ENCODE assay signal across 9 cellular contexts in genomic region chr14:78005325-78005724, GRCh38.
DNase-seq lines count a peak whose midpoint lies in the region; ATAC-seq and TF ChIP-seq lines count a peak whose summit lies in the region.
"Had no signal": no experiment of that assay in that cellular context is flagged by ENCODE, and none has a peak within 500 bp of the region (broad histone marks: within the 10 kb centered on the region; RNA-seq: fewer than 3 reads in every experiment).

No MANE protein-coding gene starts in this region.

- H2AFZ ChIP-seq in GM23248 = no peak overlapping the region

- H3K27me3 ChIP-seq in GM23248 (replicated peaks; ENCODE audit: insufficient read depth) (no peaks in the 10 kb centered on the region), HAP-1 (ENCODE audit: low read depth) (no peaks in the 10 kb centered on the region), right atrium auricular region (no peaks in the 10 kb centered on the region)

- H3K36me3 ChIP-seq in GM23248 (ENCODE audit: low read depth) = no peaks in the 10 kb centered on the region
- no peaks in the 10 kb centered on the region for H3K36me3 ChIP-seq in HAP-1 (replicated peaks)
- no peaks in the 10 kb centered on the region for H3K36me3 ChIP-seq in right atrium auricular region

- H3K4me1 ChIP-seq in GM23248 (ENCODE audit: insufficient read depth) = peaks cover 3% of the 10 kb centered on the region; the same call in 1 of the 2 replicates
- H3K4me1 ChIP-seq in HAP-1 = no peaks in the 10 kb centered on the region
- no peaks in the 10 kb centered on the region for H3K4me1 ChIP-seq in right atrium auricular region

- no peaks in the 10 kb centered on the region for H3F3A ChIP-seq in GM23248 (ENCODE audit: insufficient read depth)

- no peak overlapping the region for H3K27ac ChIP-seq in GM23248
- H3K27ac ChIP-seq in right atrium auricular region = no peak overlapping the region

- TF ChIP-seq CTCF in fibroblast of mammary gland (conservative IDR thresholded peaks at IDR 0.05; ENCODE audit: control insufficient read depth, insufficient read depth, low read depth, low read length) = no peak
- no peak for TF ChIP-seq CTCF in right atrium auricular region (IDR thresholded peaks at IDR 0.05)

- no peaks in the 10 kb centered on the region for H3K9me2 ChIP-seq in GM23248 (ENCODE audit: insufficient read depth)

- H3K4me3 ChIP-seq in GM23248 (no peak overlapping the region), fibroblast of mammary gland (ENCODE audit: control insufficient read depth, low read depth, low read length) (no peak overlapping the region), HAP-1 (no peak overlapping the region), right atrium auricular region (no peak overlapping the region)

- WGBS in GM23248 (ENCODE audit: low coverage in 1 of 2, low lambda C conversion rate in 2 of 2, missing lambda C conversion rate in 2 of 2), 2 experiments = 0% methylated on average over 1 of the region's 1 CpG

- H3K9me3 ChIP-seq in GM23248 (ENCODE audit: low read depth) = no peaks in the 10 kb centered on the region
- H3K9me3 ChIP-seq in HAP-1 = no peaks in the 10 kb centered on the region
- H3K9me3 ChIP-seq in right atrium auricular region = no peaks in the 10 kb centered on the region

- peak; percentile 98 for ATAC-seq in GM18502 (IDR thresholded peaks at IDR 0.05; ENCODE audit: poor library complexity, unreplicated experiment)
- ATAC-seq in GM21786 (IDR thresholded peaks at IDR 0.05; ENCODE audit: unreplicated experiment) = no peak

- H3K4me2 ChIP-seq in GM23248 (ENCODE audit: unreplicated experiment) = no peak overlapping the region

- DNase-seq in GM23248 (peak; percentile 78), NCI-H146 treated with DMSO at 0.1 percent for 48 hours (lab: John Stamatoyannopoulos, UW; ENCODE audit: unreplicated experiment) (peak; percentile 5), fibroblast of mammary gland (ENCODE audit: low read depth) (peak; percentile 77), HAP-1 (ENCODE audit: low spot score in 2 of 2) (no peak), activated gamma-delta T cell treated with Interleukin-2 at 50 U/mL for 16 hours (no peak), right atrium auricular region (ENCODE audit: low spot score) (no peak)
- DNase-seq: cortex of kidney had no signal

- H4K20me1 ChIP-seq in GM23248 (ENCODE audit: insufficient read depth) = no peaks in the 10 kb centered on the region

- H3K79me2 ChIP-seq in GM23248 (ENCODE audit: insufficient read depth) = no peaks in the 10 kb centered on the region

- no peak overlapping the region for H3K9ac ChIP-seq in GM23248

- in situ Hi-C loops in GM23248 (cut with MboI) = no loop called here
- in situ Hi-C loops in HAP-1 (cut with MboI; ENCODE audit: low sequenced_read_pairs) = no loop called here

Comparison
In these comparisons a context has a peak if more than half of its experiments do, and no peak if none do; other contexts are left out.
1. DNase-seq: peak in GM23248 (single experiment), NCI-H146 treated with DMSO at 0.1 percent for 48 hours (single experiment) and fibroblast of mammary gland (single experiment); none in HAP-1 (0 of 2), activated gamma-delta T cell treated with Interleukin-2 at 50 U/mL for 16 hours (single experiment) and right atrium auricular region (single experiment).